Comparison of ENCODE assay signal across 11 cellular contexts in the genomic region with DNA sequence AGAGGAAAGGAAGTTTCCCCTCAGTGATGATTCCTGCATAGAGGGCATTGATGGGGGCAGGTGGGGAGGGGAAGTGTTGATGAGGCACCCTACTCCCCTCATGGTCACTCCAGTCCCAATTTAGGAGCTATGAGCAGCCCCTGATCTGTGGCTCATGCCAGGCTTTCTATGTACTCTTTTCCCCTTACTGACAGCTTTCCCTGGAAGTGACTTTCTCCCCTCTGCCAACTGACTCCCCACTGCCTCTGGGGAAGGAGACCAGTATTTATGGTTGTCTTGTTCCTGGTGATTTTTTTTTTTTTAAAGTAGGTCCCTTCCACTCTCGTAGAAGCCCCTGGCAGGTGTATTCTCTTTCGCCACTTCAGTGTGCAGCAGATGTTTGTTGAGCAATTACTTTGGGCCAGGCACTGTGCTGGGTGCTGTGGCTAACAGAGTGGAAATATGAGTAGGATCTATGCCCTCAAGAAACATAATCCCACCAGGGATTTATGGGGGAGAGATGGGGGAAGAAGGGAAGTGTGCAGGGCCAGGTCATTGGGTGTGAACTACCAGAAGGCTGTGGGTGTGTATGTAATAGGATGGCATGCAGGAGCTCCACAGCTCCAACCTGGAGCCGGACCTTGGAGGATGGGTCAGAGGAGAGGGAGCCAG. TPM values are rescaled to one million over a fixed set of nuclear protein-coding genes. Genes with fewer than 3 reads are reported as not detected.
A peak's percentile ranks its signal among the peaks of the same experiment; 100 is the strongest.
DNase-seq lines count a peak whose midpoint lies in the region; ATAC-seq, FAIRE-seq and TF ChIP-seq lines count a peak whose summit lies in the region.
"Had no signal": no experiment of that assay in that cellular context is flagged by ENCODE, and none has a peak within 500 bp of the region (broad histone marks: within the 10 kb centered on the region; RNA-seq: fewer than 3 reads in every experiment).

No MANE protein-coding gene starts in this region.

- H3K27me3 ChIP-seq in heart left ventricle: peaks cover 0 to 27% (median 0%) of the 10 kb centered on the region in 9 donors
- H3K27me3 ChIP-seq in K562 (ENCODE audit: control insufficient read depth in 2 of 2, insufficient read depth in 2 of 2, low read length in 2 of 2): no peaks in the 10 kb centered on the region
- H3K27me3 ChIP-seq in mesendoderm (ENCODE audit: insufficient read depth, low read length, poor library complexity): no peaks in the 10 kb centered on the region
- H3K27me3 ChIP-seq in upper lobe of right lung: no peaks in the 10 kb centered on the region

- H3K4me1 ChIP-seq in heart left ventricle (peaks cover 0 to 65% (median 40%) of the 10 kb centered on the region in 12 donors), K562 (replicated peaks in 1 of 2; ENCODE audit: control insufficient read depth in 2 of 2, insufficient read depth in 2 of 2, low read length in 2 of 2) (peaks cover 3 to 59% of the 10 kb centered on the region in 2 experiments; a peak in 3 of 5 replicates), mesendoderm (ENCODE audit: control insufficient read depth, low read depth, low read length) (peaks cover 7% of the 10 kb centered on the region), upper lobe of right lung (peaks cover 38% of the 10 kb centered on the region)

- DNase-seq in heart left ventricle (no peak), cardiac septum (ENCODE audit: low spot score) (no peak), K562 (ENCODE audit: extremely low read depth in 1 of 4, low spot score in 3 of 4) (no peak), mesendoderm (no peak), upper lobe of right lung (no peak), AG08395 (ENCODE audit: low spot score) (no peak), nucleus accumbens (lab: John Stamatoyannopoulos, UW) (no peak), COR-L47 (lab: John Stamatoyannopoulos, UW) (no peak)
- DNase-seq: C1 segment of cervical spinal cord; effector CD8-positive, alpha-beta T cell had no signal

- WGBS in heart left ventricle, 4 donors: 87 to 91% (median 89%) methylated on average over 3 of the region's 3 CpGs
- 88% methylated on average over 3 of the region's 3 CpGs for WGBS in K562 (ENCODE audit: insufficient coverage, low coverage, missing lambda C conversion rate)
- WGBS in mesendoderm (ENCODE audit: extremely low coverage, insufficient coverage, low lambda C conversion rate): no CpG with 5 or more reads among the region's 3 CpGs

- no peak overlapping the region for H4K8ac ChIP-seq in mesendoderm (ENCODE audit: low read depth, low read length)

- H3K9ac ChIP-seq in K562 (ENCODE audit: insufficient read depth in 1 of 2, low read depth in 2 of 2, low read length in 2 of 2) (no peak overlapping the region), mesendoderm (ENCODE audit: low read length) (peak overlapping the region; percentile 85)

- H3K79me2 ChIP-seq in K562 (ENCODE audit: control insufficient read depth, insufficient read depth, low read length) (peaks cover 66% of the 10 kb centered on the region), mesendoderm (ENCODE audit: control insufficient read depth, insufficient read depth, low read length) (peaks cover 77% of the 10 kb centered on the region)

- H3K27ac ChIP-seq in heart left ventricle (peak overlapping the region in 9 of 12 donors; percentile 81 to 95 (median 90)), K562 (ENCODE audit: extremely low read depth, low read depth, low read length) (no peak overlapping the region), mesendoderm (ENCODE audit: low read depth, low read length) (no peak overlapping the region), upper lobe of right lung (peak overlapping the region; percentile 85)

- H3K18ac ChIP-seq in mesendoderm (ENCODE audit: low read length): peak overlapping the region; percentile 35

- in situ Hi-C loops in K562 (cut with MboI): no loop called here

- CTCF ChIA-PET in K562 (lab: Yijun Ruan, JAX; ENCODE audit: low intra/inter-chr PET ratio): no interaction called here

- H2BK120ac ChIP-seq in mesendoderm (ENCODE audit: low read depth, low read length): no peak overlapping the region

- peaks cover 15% of the 10 kb centered on the region for H3K79me1 ChIP-seq in mesendoderm (ENCODE audit: low read length)

- no peak overlapping the region for H3K4me2 ChIP-seq in K562 (ENCODE audit: insufficient read depth, low read length)
- H3K4me2 ChIP-seq in mesendoderm (ENCODE audit: low read length): peak overlapping the region; percentile 92

- H3K4ac ChIP-seq in mesendoderm (ENCODE audit: low read depth, low read length): no peak overlapping the region

- H3K9me3 ChIP-seq in heart left ventricle (no peaks in the 10 kb centered on the region), K562 (replicated peaks; ENCODE audit: control insufficient read depth, insufficient read depth, low read depth, low read length) (no peaks in the 10 kb centered on the region), upper lobe of right lung (no peaks in the 10 kb centered on the region)

- TF ChIP-seq EP300 in K562 (IDR thresholded peaks at IDR 0.05; ENCODE audit: low read length): no peak

- no peak overlapping the region for H2AFZ ChIP-seq in K562 (ENCODE audit: low read depth, low read length)

- H3K23ac ChIP-seq in mesendoderm (ENCODE audit: low read length): peak overlapping the region; percentile 30

- TF ChIP-seq CTCF in heart left ventricle (IDR thresholded peaks at IDR 0.05) (no peak), K562 (IDR thresholded peaks at IDR 0.05 in 2 of 3, conservative IDR thresholded peaks at IDR 0.05 in 1 of 3; ENCODE audit: insufficient read depth in 2 of 3, low read depth in 1 of 3, low read length in 3 of 3) (no peak), upper lobe of right lung (IDR thresholded peaks at IDR 0.05) (no peak)

- no peak overlapping the region for H2BK5ac ChIP-seq in mesendoderm (ENCODE audit: low read length)

- TF ChIP-seq RAD21 in K562 (CRISPR knock-in tag; conservative IDR thresholded peaks at IDR 0.05 in 1 of 2, IDR thresholded peaks at IDR 0.05 in 1 of 2): no peak

- no peak overlapping the region for H2BK15ac ChIP-seq in mesendoderm (replicated peaks; ENCODE audit: low read depth)

- no peak overlapping the region for H2AK5ac ChIP-seq in mesendoderm (ENCODE audit: low read length)

- ATAC-seq in heart left ventricle (no peak), K562 (no peak), upper lobe of right lung (no peak)
- ATAC-seq: activated T-helper 17 cell treated with anti-CD3 and anti-CD28 coated beads, Interleukin-2, amount 50 U/mL, for 72 hours had no signal

- H3K4me3 ChIP-seq in heart left ventricle (peak overlapping the region; percentile 50 to 90 (median 74)), K562 (no peak overlapping the region), mesendoderm (ENCODE audit: low read length) (peak overlapping the region; percentile 91), upper lobe of right lung (peak overlapping the region; percentile 60)

- TF ChIP-seq POLR2A in heart left ventricle (IDR thresholded peaks at IDR 0.05) (no peak), K562 (conservative IDR thresholded peaks at IDR 0.05) (no peak)

- no peaks in the 10 kb centered on the region for H3K9me1 ChIP-seq in K562 (ENCODE audit: control insufficient read depth, insufficient read depth, low read length)

- POLR2A ChIA-PET in K562 (lab: Yijun Ruan, JAX): interaction anchor here (0.7 to 1.7 kb wide), 2 partner anchors 65 to 123 kb away, joined by 4 read pairs; no protein-coding TSS in a partner anchor

- peaks cover 0 to 23% (median 0%) of the 10 kb centered on the region in 9 donors for H3K36me3 ChIP-seq in heart left ventricle
- H3K36me3 ChIP-seq in K562 (ENCODE audit: control insufficient read depth, insufficient read depth, low read length): peaks cover 9% of the 10 kb centered on the region; the same call in 1 of the 3 replicates
- peaks cover 7% of the 10 kb centered on the region for H3K36me3 ChIP-seq in mesendoderm (ENCODE audit: control insufficient read depth, insufficient read depth, low read length)
- no peaks in the 10 kb centered on the region for H3K36me3 ChIP-seq in upper lobe of right lung

- intact Hi-C loops in heart left ventricle (cut with DNase I): loop anchor here in 6 of 10 donors (5.0 to 10.0 kb wide), 4 partner anchors 57 to 149 kb away; no protein-coding TSS in a partner anchor
- intact Hi-C loops in cardiac septum (cut with DNase I): no loop called here
- intact Hi-C loops in K562 (cut with micrococcal nuclease): loop anchor here (5.0 kb wide), 2 partner anchors 67 to 147 kb away; no protein-coding TSS in a partner anchor
- intact Hi-C loops in upper lobe of right lung (cut with DNase I): loop anchor here (10.0 kb wide), 1 partner anchor 91 kb away; no protein-coding TSS in a partner anchor

- peaks cover 20% of the 10 kb centered on the region for H4K20me1 ChIP-seq in K562 (replicated peaks; ENCODE audit: control insufficient read depth, insufficient read depth, low read length)

- BruUV-seq in K562 (replicated peaks; lab: Mats Ljungman, UMichigan): no TSS peak

- peak; percentile 15 for FAIRE-seq in K562 (lab: Jason Lieb, UNC)

- H3K56ac ChIP-seq in mesendoderm (ENCODE audit: low read length): peak overlapping the region; percentile 98

- H4K5ac ChIP-seq in mesendoderm (ENCODE audit: low read length): no peak overlapping the region

TF ChIP-seq in K562, 482 proteins besides CTCF, POLR2A, EP300 and RAD21 (continues in another document):
- TF ChIP-seq ZFX (CRISPR knock-in tag; IDR thresholded peaks at IDR 0.05): no peak
- no peak for TF ChIP-seq CCAR2 (IDR thresholded peaks at IDR 0.05; ENCODE audit: low read depth, low read length)

RNA-seq across cellular contexts. Expression of a gene that starts 3.4 kb away (rescaled TPM):
- total RNA-seq in heart left ventricle (10 to 100 TPM; 14.4 to 65.9 (median 20.8) TPM), cardiac septum (50.2 TPM), K562 (2014; rRNA removed) (11.3 and 14.5 TPM in 2 replicates), K562 (2014; rRNA removed; fragmentation: Illumina TruSeq; extraction: Trizol) (1.7 and 2.5 TPM in 2 replicates), K562 (2015; rRNA removed; fragmentation: Illumina TruSeq; extraction: Trizol) (3.7 and 4.1 TPM in 2 replicates), K562 (2021) (14.2 and 15.5 TPM in 2 replicates), upper lobe of right lung (167 TPM)
- polyA plus RNA-seq in heart left ventricle (10 to 100 TPM; 10.4 to 19.0 TPM), K562 (2011; rRNA removed) (5.3 and 9.2 TPM in 2 replicates), K562 (2014; fragmentation: Illumina TruSeq; extraction: Trizol) (1.1 and 1.4 TPM in 2 replicates), K562 (2014; fragmentation: Nextera tagmentation; extraction: Ambion mirVana) (under 1 TPM; 0.10 to 0.13 TPM), K562 (2014; rRNA removed) (4.6 and 6.9 TPM in 2 replicates)
- total RNA-seq in K562 (2011; cell fraction: chromatin; rRNA removed; ENCODE audit: low replicate concordance): 54.6 and 73.2 TPM in 2 replicates
- total RNA-seq in K562 (2011; cell fraction: nucleolus; rRNA removed): 34.3 and 36.4 TPM in 2 replicates
- 49.6 and 69.7 TPM in 2 replicates for total RNA-seq in K562 (2011; cell fraction: nucleoplasm; rRNA removed)
- 4.6 and 10.2 TPM in 2 replicates for polyA plus RNA-seq in K562 (2011; cell fraction: cytosol; rRNA removed)
- 10.8 and 14.0 TPM in 2 replicates for polyA plus RNA-seq in K562 (2011; cell fraction: nucleus; rRNA removed)
- 7.4 and 21.2 TPM in 2 replicates for polyA plus RNA-seq in K562 (2012)
- polyA minus RNA-seq in K562 (2011; rRNA and poly(A)+ RNA removed): 7.7 and 9.1 TPM in 2 replicates
- polyA minus RNA-seq in K562 (2011; cell fraction: cytosol; rRNA and poly(A)+ RNA removed): 12.8 and 25.8 TPM in 2 replicates
- 13.9 and 32.1 TPM in 2 replicates for polyA minus RNA-seq in K562 (2011; cell fraction: nucleus; rRNA and poly(A)+ RNA removed)
- polyA plus RNA-seq in mesendoderm (2013, experiment 1 of 2): 7.8 TPM
- polyA plus RNA-seq in mesendoderm (2013, experiment 2 of 2): 7.4 TPM

Comparison
In these comparisons a context has a peak if more than half of its experiments do, and no peak if none do; other contexts are left out.
1. H3K27ac ChIP-seq: peak in heart left ventricle (9 of 12) and upper lobe of right lung (single experiment); none in K562 (single experiment) and mesendoderm (single experiment).